8 cellular contexts compared by ENCODE assay signal in the genomic region with DNA sequence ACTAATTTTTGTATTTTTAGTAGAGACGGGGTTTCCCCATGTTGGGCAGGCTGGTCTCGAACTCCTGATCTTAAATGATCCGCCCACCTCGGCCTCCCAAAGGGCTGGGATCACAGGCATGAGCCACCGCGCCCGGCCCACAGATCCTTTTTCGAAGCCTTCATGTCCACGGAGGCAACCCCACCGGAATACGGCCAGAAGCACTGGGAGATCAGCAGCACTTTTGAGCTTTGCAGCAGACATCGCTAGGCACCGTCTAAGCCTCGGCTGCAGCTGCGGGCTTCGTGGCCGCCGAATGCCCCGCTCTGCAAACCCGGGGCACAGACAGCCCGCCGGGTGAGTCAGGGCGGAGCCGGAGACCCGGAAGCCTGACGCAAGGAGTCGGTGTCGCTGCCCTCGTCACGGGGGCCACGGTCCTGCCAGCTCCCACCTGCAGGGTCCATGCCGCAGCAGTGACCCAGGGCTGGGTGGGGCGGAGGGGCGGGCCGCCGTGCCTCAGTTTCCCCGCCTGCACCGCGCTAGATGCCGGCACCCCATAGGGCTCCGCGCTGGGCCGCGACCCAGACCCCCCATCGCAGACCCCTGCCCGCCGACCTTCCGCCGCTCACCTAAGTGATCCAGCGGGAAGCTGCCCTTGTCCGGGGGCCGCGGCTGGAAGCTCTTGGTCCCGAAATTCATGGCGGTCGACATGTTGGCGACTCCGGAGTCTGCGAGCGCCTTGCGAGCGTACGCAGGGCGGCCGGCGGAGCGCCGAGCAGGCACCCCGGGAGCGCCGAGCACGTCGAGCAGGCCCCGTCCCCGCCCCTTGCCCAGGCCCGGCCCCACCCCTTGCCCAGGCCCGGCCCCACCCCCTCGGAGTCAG. TPM values are rescaled to one million over a fixed set of nuclear protein-coding genes. Genes with fewer than 3 reads are reported as not detected.
DNase-seq lines count a peak whose midpoint lies in the region; ATAC-seq and TF ChIP-seq lines count a peak whose summit lies in the region.

COX19 (minus strand) TSS at position 730 of the 862 bp plus-strand sequence; CDS start at position 690, 40 bp downstream.

- no peaks in the 10 kb centered on the region for H3K27me3 Mint-ChIP-seq in osteocyte (ENCODE audit: unreplicated experiment)

- peak; percentile 7 for TF ChIP-seq POLR2A in testis (IDR thresholded peaks at IDR 0.05)

- POLR2A ChIA-PET in HEK293T (lab: Yijun Ruan, JAX): interaction anchor here (0.7 to 1.4 kb wide), 10 partner anchors 11 to 163 kb away, joined by 3 to 7 read pairs (median 3); a partner anchor contains a TSS

- no peaks in the 10 kb centered on the region for H3K27me3 ChIP-seq in testis

- H3K9me3 Mint-ChIP-seq in activated naive CD4-positive, alpha-beta T cell treated with anti-CD3 and anti-CD28 coated beads, Interleukin-2, amount 50 U/mL, for 72 hours: no peaks in the 10 kb centered on the region
- H3K9me3 Mint-ChIP-seq in osteocyte (ENCODE audit: unreplicated experiment): no peaks in the 10 kb centered on the region

- H3K4me1 Mint-ChIP-seq in osteocyte (ENCODE audit: unreplicated experiment): peaks cover 26% of the 10 kb centered on the region

- H3K4me3 Mint-ChIP-seq in osteocyte (ENCODE audit: unreplicated experiment): peak within 1 kb of the TSS; percentile 86

- intact Hi-C loops in head of caudate nucleus (cut with DNase I) (no loop called here), testis (cut with DNase I; ENCODE audit: low total_unique reads) (no loop called here)

- CTCF ChIA-PET in HEK293T (lab: Yijun Ruan, JAX): interaction anchor here (0.6 to 2.8 kb wide), 4 partner anchors 18 to 209 kb away, joined by 3 to 11 read pairs (median 3); no protein-coding TSS in a partner anchor

- DNase-seq in GM03348 (ENCODE audit: low spot score) (peak; percentile 98), HEK293T (ENCODE audit: extremely low spot score) (peak; percentile 95), MV-4-11 (lab: John Stamatoyannopoulos, UW) (peak; percentile 70), SKM-1 treated with dmso at 0.1 percent for 144 hours (lab: John Stamatoyannopoulos, UW; ENCODE audit: unreplicated experiment) (peak; percentile 75), head of caudate nucleus (peak; percentile 67 to 96 (median 90)), osteocyte (ENCODE audit: extremely low spot score, unreplicated experiment) (peak; percentile 98), testis (peak; percentile 90)
- peak; percentile 92 to 93 for DNase-seq in activated naive CD4-positive, alpha-beta T cell treated with anti-CD3 and anti-CD28 coated beads, Interleukin-2, amount 50 U/mL, for 72 hours (ENCODE audit: low spot score in 2 of 2)

- H3K4me3 ChIP-seq in testis: peak within 1 kb of the TSS; percentile 84 to 94

- 0% methylated on average over 9 to 66 of the region's 78 CpGs for WGBS in testis, 2 donors

- H3K4me1 ChIP-seq in testis: peaks cover 25% of the 10 kb centered on the region

- H3K27ac Mint-ChIP-seq in activated naive CD4-positive, alpha-beta T cell treated with anti-CD3 and anti-CD28 coated beads, Interleukin-2, amount 50 U/mL, for 72 hours: peak within 1 kb of the TSS; percentile 93 to 96
- H3K27ac Mint-ChIP-seq in osteocyte (ENCODE audit: unreplicated experiment): peak within 1 kb of the TSS; percentile 77

- no peak for TF ChIP-seq CTCF in osteocyte (IDR thresholded peaks at IDR 0.05)
- no peak for TF ChIP-seq CTCF in testis (IDR thresholded peaks at IDR 0.05)

- peak; percentile 93 to 94 for ATAC-seq in activated naive CD4-positive, alpha-beta T cell treated with anti-CD3 and anti-CD28 coated beads, Interleukin-2, amount 50 U/mL, for 72 hours

- H3K36me3 ChIP-seq in testis (ENCODE audit: low read depth, missing control alignments): no peaks in the 10 kb centered on the region

- H3K9me3 ChIP-seq in testis: no peaks in the 10 kb centered on the region

- H3K27ac ChIP-seq in testis: peak within 1 kb of the TSS; percentile 51 to 89

- peaks cover 7 to 12% of the 10 kb centered on the region in 2 donors for H3K36me3 Mint-ChIP-seq in activated naive CD4-positive, alpha-beta T cell treated with anti-CD3 and anti-CD28 coated beads, Interleukin-2, amount 50 U/mL, for 72 hours
- H3K36me3 Mint-ChIP-seq in osteocyte (ENCODE audit: unreplicated experiment): peaks cover 10% of the 10 kb centered on the region

TF ChIP-seq in HEK293T, 16 proteins besides CTCF, POLR2A, EP300 and RAD21:
- TF ChIP-seq ELF4 (IDR thresholded peaks at IDR 0.05): 0 out of 2 replicates have a peak, but pooled peaks have one; percentile 11
- 0 out of 2 replicates have a peak, but pooled peaks have one; percentile 55 for TF ChIP-seq L3MBTL2 (conservative IDR thresholded peaks at IDR 0.05)
- no peak for TF ChIP-seq FOXM1 (IDR thresholded peaks at IDR 0.05; ENCODE audit: borderline replicate concordance)
TF ChIP-seq in HEK293T: peak in this region for 2.

RNA-seq across cellular contexts. Expression of gene COX19, which starts in this region (rescaled TPM):
- 10 to 100 TPM; 18.8 to 20.7 TPM for total RNA-seq in activated naive CD4-positive, alpha-beta T cell treated with anti-CD3 and anti-CD28 coated beads, Interleukin-2, amount 50 U/mL, for 72 hours
- total RNA-seq in osteocyte: 11.2 and 11.4 TPM in 2 replicates
- total RNA-seq in testis: 10 to 100 TPM; 21.6 to 23.5 TPM
- polyA plus RNA-seq in testis (ENCODE audit: insufficient read depth, low read depth, low replicate concordance): 8.8 TPM

Comparison
In these comparisons a context has a peak if more than half of its experiments do, and no peak if none do; other contexts are left out.
1. Peak in every context shown above with its lines: DNase-seq, ATAC-seq, H3K4me3 ChIP-seq and H3K27ac ChIP-seq.